In genomic region chr12:108346022-108346633, GRCh38 we compare ENCODE assay signal across 19 cellular contexts.
"Had no signal": no experiment of that assay in that cellular context is flagged by ENCODE, and none has a peak within 500 bp of the region (broad histone marks: within the 10 kb centered on the region; RNA-seq: fewer than 3 reads in every experiment).

No MANE protein-coding gene starts in this region.

- H3K27ac Mint-ChIP-seq: memory B cell; nephron progenitor cell; stimulated activated naive CD8-positive, alpha-beta T cell treated with anti-CD3 and anti-CD28 coated beads, Interleukin-15, Interleukin-2, amounts not matched to agents 100 ng/mL and 50 ng/mL, for 24 hours had no signal

- H3K27me3 Mint-ChIP-seq: stimulated activated naive CD8-positive, alpha-beta T cell treated with anti-CD3 and anti-CD28 coated beads, Interleukin-15, Interleukin-2, amounts not matched to agents 100 ng/mL and 50 ng/mL, for 24 hours had no signal

- H3K36me3 ChIP-seq: esophagus squamous epithelium, left ventricle myocardium inferior, lower lobe of right lung, sigmoid colon, tibial nerve, upper lobe of right lung, vagina had no signal

- H3K4me1 Mint-ChIP-seq: memory B cell had no signal

- H3K9me3 ChIP-seq: esophagus squamous epithelium, lower lobe of right lung, sigmoid colon, testis, upper lobe of right lung, vagina had no signal

- H3K4me1 ChIP-seq: esophagus squamous epithelium, lower lobe of right lung, sigmoid colon, upper lobe of right lung, vagina had no signal

- DNase-seq: effector memory CD4-positive, alpha-beta T cell; esophagus squamous epithelium; foreskin fibroblast; immature natural killer cell; left ventricle myocardium inferior; lower lobe of right lung; midbrain; nephron progenitor cell; posterior cingulate gyrus; sigmoid colon; stimulated activated CD4-positive, alpha-beta T cell treated with anti-CD3 and anti-CD28 coated beads, Interleukin-2, amount 100 ng/mL, for 48 hours; testis; upper lobe of right lung had no signal

- H3K27me3 ChIP-seq: sigmoid colon, testis, tibial nerve, upper lobe of right lung, vagina had no signal

- H3K4me3 ChIP-seq: esophagus squamous epithelium, left ventricle myocardium inferior, lower lobe of right lung, sigmoid colon, skin epidermis, testis, tibial nerve, upper lobe of right lung, vagina had no signal

- H3K9me3 Mint-ChIP-seq: immature natural killer cell; stimulated activated naive CD8-positive, alpha-beta T cell treated with anti-CD3 and anti-CD28 coated beads, Interleukin-15, Interleukin-2, amounts not matched to agents 100 ng/mL and 50 ng/mL, for 24 hours had no signal

- H3K27ac ChIP-seq: epithelial cell of prostate, esophagus squamous epithelium, left ventricle myocardium inferior, lower lobe of right lung, sigmoid colon, skin epidermis, testis, tibial nerve, upper lobe of right lung, vagina had no signal

- ATAC-seq: lower lobe of right lung, upper lobe of right lung had no signal

- H3K4me3 Mint-ChIP-seq: immature natural killer cell; memory B cell; nephron progenitor cell; stimulated activated naive CD8-positive, alpha-beta T cell treated with anti-CD3 and anti-CD28 coated beads, Interleukin-15, Interleukin-2, amounts not matched to agents 100 ng/mL and 50 ng/mL, for 24 hours had no signal
